In the genomic region with DNA sequence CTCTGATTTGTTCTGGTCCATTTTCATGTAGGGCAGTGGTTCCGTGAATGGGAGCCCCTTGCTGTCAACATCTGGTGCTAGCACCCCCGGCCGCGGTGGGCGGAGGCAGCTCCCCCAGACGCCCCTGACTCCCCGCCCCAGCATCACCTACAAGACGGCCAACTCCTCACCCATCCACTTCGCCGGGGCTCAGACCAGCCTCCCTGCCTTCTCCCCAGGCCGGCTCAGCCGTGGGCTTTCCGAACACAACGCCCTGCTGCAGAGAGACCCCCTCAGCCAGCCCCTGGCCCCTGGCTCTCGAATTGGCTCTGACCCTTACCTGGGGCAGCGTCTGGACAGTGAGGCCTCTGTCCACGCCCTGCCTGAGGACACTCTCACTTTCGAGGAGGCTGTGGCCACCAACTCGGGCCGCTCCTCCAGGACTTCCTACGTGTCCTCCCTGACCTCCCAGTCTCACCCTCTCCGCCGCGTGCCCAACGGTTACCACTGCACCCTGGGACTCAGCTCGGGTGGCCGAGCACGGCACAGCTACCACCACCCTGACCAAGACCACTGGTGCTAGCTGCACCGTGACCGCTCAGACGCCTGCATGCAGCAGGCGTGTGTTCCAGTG, we compare ENCODE assay signal across 18 cellular contexts.
DNase-seq lines count a peak whose midpoint lies in the region; ATAC-seq and TF ChIP-seq lines count a peak whose summit lies in the region.
"Had no signal": no experiment of that assay in that cellular context is flagged by ENCODE, and none has a peak within 500 bp of the region (broad histone marks: within the 10 kb centered on the region; RNA-seq: fewer than 3 reads in every experiment).

No MANE protein-coding gene starts in this region.

- no peak overlapping the region for H4K91ac ChIP-seq in neuronal stem cell (ENCODE audit: low read depth, low read length, poor library complexity)

- H3K4me2 ChIP-seq in neuronal stem cell (ENCODE audit: insufficient read depth, low read length, poor library complexity, severe bottlenecking), result peak overlapping the region; percentile 11
- H3K4me2 ChIP-seq: A549 had no signal

- no peak overlapping the region for H2AFZ ChIP-seq in neuronal stem cell (ENCODE audit: low read length)

- H3K23ac ChIP-seq in neuronal stem cell (ENCODE audit: low read depth, low read length, poor library complexity), result peak overlapping the region; percentile 65

- H3K36me3 ChIP-seq in neuronal stem cell (replicated peaks in 1 of 2; ENCODE audit: control insufficient read depth in 2 of 2, insufficient read depth in 2 of 2, low read length in 2 of 2), result no peaks in the 10 kb centered on the region

- no peaks in the 10 kb centered on the region for H3K9me3 Mint-ChIP-seq in activated naive CD4-positive, alpha-beta T cell treated with anti-CD3 and anti-CD28 coated beads, Interleukin-2, amount 50 U/mL, for 24 hours
- H3K9me3 Mint-ChIP-seq in activated naive CD4-positive, alpha-beta T cell treated with anti-CD3 and anti-CD28 coated beads, Interleukin-2, amount 10 ng/mL, durations not matched to agents 7 days and 5 days, result no peaks in the 10 kb centered on the region
- H3K9me3 Mint-ChIP-seq in WTC11, result peaks cover 42% of the 10 kb centered on the region
- H3K9me3 Mint-ChIP-seq: CD8-positive, alpha-beta T cell had no signal

- H3K9ac ChIP-seq in neuronal stem cell (ENCODE audit: low read depth, low read length, poor library complexity), result no peak overlapping the region

- no CpG with 5 or more reads among the region's 32 CpGs for WGBS in neuronal stem cell (ENCODE audit: extremely low coverage in 2 of 2, insufficient read length in 2 of 2, insufficient replicate concordance in 1 of 2), 2 donors

- no peak overlapping the region for H2BK120ac ChIP-seq in neuronal stem cell (ENCODE audit: low read depth, low read length)

- H3K27me3 Mint-ChIP-seq in activated naive CD4-positive, alpha-beta T cell treated with anti-CD3 and anti-CD28 coated beads, Interleukin-2, amount 50 U/mL, for 24 hours, result peaks cover 2% of the 10 kb centered on the region
- peaks cover 3% of the 10 kb centered on the region for H3K27me3 Mint-ChIP-seq in activated naive CD4-positive, alpha-beta T cell treated with anti-CD3 and anti-CD28 coated beads, Interleukin-2, amount 10 ng/mL, durations not matched to agents 7 days and 5 days
- 0 out of 2 replicates have a peak, but pooled peaks cover 6% of the 10 kb centered on the region for H3K27me3 Mint-ChIP-seq in WTC11 (ENCODE audit: low read depth)

- H3K18ac ChIP-seq in neuronal stem cell (ENCODE audit: low read length), result no peak overlapping the region

- H3K4me3 ChIP-seq in neuronal stem cell (ENCODE audit: low read length in 2 of 2), result peak overlapping the region in 1 of 2 donors; percentile 64
- H3K4me3 ChIP-seq: A549, GM12878 had no signal

- TF ChIP-seq CTCF in WTC11 (IDR thresholded peaks at IDR 0.05), result no peak

- no peak overlapping the region for H2BK5ac ChIP-seq in neuronal stem cell (ENCODE audit: low read length)

- peak overlapping the region; percentile 8 for H3K14ac ChIP-seq in neuronal stem cell (ENCODE audit: low read length)

- no peak overlapping the region for H3K4me3 Mint-ChIP-seq in activated naive CD4-positive, alpha-beta T cell treated with anti-CD3 and anti-CD28 coated beads, Interleukin-2, amount 50 U/mL, for 24 hours
- H3K4me3 Mint-ChIP-seq in activated naive CD4-positive, alpha-beta T cell treated with anti-CD3 and anti-CD28 coated beads, Interleukin-2, amount 10 ng/mL, durations not matched to agents 7 days and 5 days, result no peak overlapping the region
- no peak overlapping the region for H3K4me3 Mint-ChIP-seq in WTC11
- H3K4me3 Mint-ChIP-seq: CD8-positive, alpha-beta T cell had no signal

- H3K79me1 ChIP-seq in neuronal stem cell (ENCODE audit: low read depth, low read length), result peaks cover 2% of the 10 kb centered on the region

- H4K8ac ChIP-seq in neuronal stem cell (ENCODE audit: low read depth, low read length), result no peak overlapping the region

- no peak overlapping the region for H3K4ac ChIP-seq in neuronal stem cell (ENCODE audit: low read length)

- peaks cover 0 to 45% of the 10 kb centered on the region in 2 donors for H3K9me3 ChIP-seq in neuronal stem cell (replicated peaks in 1 of 2; ENCODE audit: control insufficient read depth in 2 of 2, insufficient read depth in 1 of 2, low read depth in 1 of 2, low read length in 2 of 2)

- ATAC-seq in WTC11, result no peak
- ATAC-seq: A549; CD8-positive, alpha-beta T cell; GM12878; HCT116 had no signal

- H3K27me3 ChIP-seq in neuronal stem cell (ENCODE audit: control insufficient read depth in 3 of 3, insufficient read depth in 3 of 3, low read depth in 1 of 3, low read length in 3 of 3), result no peaks in the 10 kb centered on the region

- no peak overlapping the region for H2BK15ac ChIP-seq in neuronal stem cell (ENCODE audit: low read length)

- H3K4me1 Mint-ChIP-seq in activated naive CD4-positive, alpha-beta T cell treated with anti-CD3 and anti-CD28 coated beads, Interleukin-2, amount 50 U/mL, for 24 hours, result no peaks in the 10 kb centered on the region
- no peaks in the 10 kb centered on the region for H3K4me1 Mint-ChIP-seq in activated naive CD4-positive, alpha-beta T cell treated with anti-CD3 and anti-CD28 coated beads, Interleukin-2, amount 10 ng/mL, durations not matched to agents 7 days and 5 days
- no peaks in the 10 kb centered on the region for H3K4me1 Mint-ChIP-seq in WTC11

- H3K27ac Mint-ChIP-seq in activated naive CD4-positive, alpha-beta T cell treated with anti-CD3 and anti-CD28 coated beads, Interleukin-2, amount 50 U/mL, for 24 hours, result peak overlapping the region; percentile 21
- no peak overlapping the region for H3K27ac Mint-ChIP-seq in activated naive CD4-positive, alpha-beta T cell treated with anti-CD3 and anti-CD28 coated beads, Interleukin-2, amount 10 ng/mL, durations not matched to agents 7 days and 5 days
- no peak overlapping the region for H3K27ac Mint-ChIP-seq in WTC11
- H3K27ac Mint-ChIP-seq: CD8-positive, alpha-beta T cell had no signal

- no peak overlapping the region for H2BK12ac ChIP-seq in neuronal stem cell (ENCODE audit: low read length)

- no peak overlapping the region for H2AK5ac ChIP-seq in neuronal stem cell (ENCODE audit: low read depth, low read length)

- H3K4me1 ChIP-seq in neuronal stem cell (ENCODE audit: control insufficient read depth in 2 of 2, insufficient read depth in 1 of 2, low read depth in 1 of 2, low read length in 2 of 2), result no peaks in the 10 kb centered on the region
- H3K4me1 ChIP-seq: A549 had no signal

- CTCF ChIA-PET in activated naive CD4-positive, alpha-beta T cell treated with anti-CD3 and anti-CD28 coated beads, Interleukin-2, amount 10 ng/mL, durations not matched to agents 7 days and 5 days (lab: Charles Lee), result no interaction called here
- CTCF ChIA-PET in WTC11 (lab: Charles Lee), result interaction anchor here (0.5 kb wide), 1 partner anchor 13 kb away, joined by 3 read pairs; no protein-coding TSS in a partner anchor

- H3K27ac ChIP-seq in neuronal stem cell (replicated peaks; ENCODE audit: low read length), result no peak overlapping the region
- H3K27ac ChIP-seq: 22Rv1, A549 had no signal

- no peaks in the 10 kb centered on the region for H3K36me3 Mint-ChIP-seq in activated naive CD4-positive, alpha-beta T cell treated with anti-CD3 and anti-CD28 coated beads, Interleukin-2, amount 50 U/mL, for 24 hours
- H3K36me3 Mint-ChIP-seq in activated naive CD4-positive, alpha-beta T cell treated with anti-CD3 and anti-CD28 coated beads, Interleukin-2, amount 10 ng/mL, durations not matched to agents 7 days and 5 days, result peaks cover 3% of the 10 kb centered on the region
- peaks cover 57% of the 10 kb centered on the region for H3K36me3 Mint-ChIP-seq in WTC11
- H3K36me3 Mint-ChIP-seq: CD8-positive, alpha-beta T cell had no signal

- no peak for DNase-seq in activated naive CD4-positive, alpha-beta T cell treated with anti-CD3 and anti-CD28 coated beads, Interleukin-2, amount 10 ng/mL, durations not matched to agents 7 days and 5 days
- DNase-seq in ecto neural progenitor cell (ENCODE audit: low spot score), result peak; percentile 38
- no peak for DNase-seq in neuronal stem cell (ENCODE audit: low spot score)
- DNase-seq in WTC11 (ENCODE audit: low spot score), result no peak
- no peak for DNase-seq in midbrain (lab: John Stamatoyannopoulos, UW)
- no peak for DNase-seq in NCI-H187 (lab: John Stamatoyannopoulos, UW)
- DNase-seq: AML-193; Calu3; CD8-positive, alpha-beta T cell; DMS79 treated with DMSO at 0.1 percent for 48 hours; EL; GOT3; H7 had no signal

- POLR2A ChIA-PET in WTC11 (lab: Charles Lee), result no interaction called here

TF ChIP-seq in WTC11, 78 proteins besides CTCF, POLR2A, EP300 and RAD21 (continues in another document):
- TF ChIP-seq ZNF396 (CRISPR knock-in tag; IDR thresholded peaks at IDR 0.05; ENCODE audit: borderline replicate concordance) (no peak), ESRRA (CRISPR knock-in tag; IDR thresholded peaks at IDR 0.05; ENCODE audit: borderline replicate concordance) (no peak), IRF2 (CRISPR knock-in tag; IDR thresholded peaks at IDR 0.05; ENCODE audit: borderline replicate concordance, low read depth) (no peak), NFE2L1 (CRISPR knock-in tag; IDR thresholded peaks at IDR 0.05) (no peak), ATF1 (CRISPR knock-in tag; IDR thresholded peaks at IDR 0.05) (no peak)
- TF ChIP-seq, protein P1, sequence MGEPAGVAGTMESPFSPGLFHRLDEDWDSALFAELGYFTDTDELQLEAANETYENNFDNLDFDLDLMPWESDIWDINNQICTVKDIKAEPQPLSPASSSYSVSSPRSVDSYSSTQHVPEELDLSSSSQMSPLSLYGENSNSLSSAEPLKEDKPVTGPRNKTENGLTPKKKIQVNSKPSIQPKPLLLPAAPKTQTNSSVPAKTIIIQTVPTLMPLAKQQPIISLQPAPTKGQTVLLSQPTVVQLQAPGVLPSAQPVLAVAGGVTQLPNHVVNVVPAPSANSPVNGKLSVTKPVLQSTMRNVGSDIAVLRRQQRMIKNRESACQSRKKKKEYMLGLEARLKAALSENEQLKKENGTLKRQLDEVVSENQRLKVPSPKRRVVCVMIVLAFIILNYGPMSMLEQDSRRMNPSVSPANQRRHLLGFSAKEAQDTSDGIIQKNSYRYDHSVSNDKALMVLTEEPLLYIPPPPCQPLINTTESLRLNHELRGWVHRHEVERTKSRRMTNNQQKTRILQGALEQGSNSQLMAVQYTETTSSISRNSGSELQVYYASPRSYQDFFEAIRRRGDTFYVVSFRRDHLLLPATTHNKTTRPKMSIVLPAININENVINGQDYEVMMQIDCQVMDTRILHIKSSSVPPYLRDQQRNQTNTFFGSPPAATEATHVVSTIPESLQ (CRISPR knock-in tag; IDR thresholded peaks at IDR 0.05), result no peak
- TF ChIP-seq, protein P2, sequence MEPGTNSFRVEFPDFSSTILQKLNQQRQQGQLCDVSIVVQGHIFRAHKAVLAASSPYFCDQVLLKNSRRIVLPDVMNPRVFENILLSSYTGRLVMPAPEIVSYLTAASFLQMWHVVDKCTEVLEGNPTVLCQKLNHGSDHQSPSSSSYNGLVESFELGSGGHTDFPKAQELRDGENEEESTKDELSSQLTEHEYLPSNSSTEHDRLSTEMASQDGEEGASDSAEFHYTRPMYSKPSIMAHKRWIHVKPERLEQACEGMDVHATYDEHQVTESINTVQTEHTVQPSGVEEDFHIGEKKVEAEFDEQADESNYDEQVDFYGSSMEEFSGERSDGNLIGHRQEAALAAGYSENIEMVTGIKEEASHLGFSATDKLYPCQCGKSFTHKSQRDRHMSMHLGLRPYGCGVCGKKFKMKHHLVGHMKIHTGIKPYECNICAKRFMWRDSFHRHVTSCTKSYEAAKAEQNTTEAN (CRISPR knock-in tag; IDR thresholded peaks at IDR 0.05), result no peak
